Comparison of ENCODE assay signal across 7 cellular contexts in genomic region chr13:36420437-36420891, GRCh38. TPM values are rescaled to one million over a fixed set of nuclear protein-coding genes. Genes with fewer than 3 reads are reported as not detected.
A peak's percentile ranks its signal among the peaks of the same experiment; 100 is the strongest.
DNase-seq lines count a peak whose midpoint lies in the region; ATAC-seq, FAIRE-seq and TF ChIP-seq lines count a peak whose summit lies in the region.

No MANE protein-coding gene starts in this region.

- no peak overlapping the region for H3K4me3 ChIP-seq in SU-DHL-6 (ENCODE audit: insufficient read depth, low read length, poor library complexity, severe bottlenecking)
- no peak overlapping the region for H3K4me3 ChIP-seq in heart right ventricle

- H3K9me3 Mint-ChIP-seq in activated naive CD8-positive, alpha-beta T cell treated with anti-CD3 and anti-CD28 coated beads, Interleukin-2, amount 10 ng/mL, durations not matched to agents 7 days and 5 days = peaks cover 4% of the 10 kb centered on the region

- H3K4me3 Mint-ChIP-seq in activated naive CD8-positive, alpha-beta T cell treated with anti-CD3 and anti-CD28 coated beads, Interleukin-2, amount 10 ng/mL, durations not matched to agents 7 days and 5 days = peak overlapping the region; percentile 60

- peak; percentile 76 for FAIRE-seq in GM12892 (lab: Jason Lieb, UNC)

- peaks cover 57% of the 10 kb centered on the region for H3K27me3 Mint-ChIP-seq in activated naive CD8-positive, alpha-beta T cell treated with anti-CD3 and anti-CD28 coated beads, Interleukin-2, amount 10 ng/mL, durations not matched to agents 7 days and 5 days

- intact Hi-C loops in heart right ventricle (cut with DNase I) = loop anchor here in 5 of 10 donors (5.0 to 10.0 kb wide), 3 partner anchors 314 to 564 kb away; no protein-coding TSS in a partner anchor

- H3K9ac ChIP-seq in SU-DHL-6 (ENCODE audit: low read length) = no peak overlapping the region

- H3K4me1 ChIP-seq in heart right ventricle = peaks cover 0 to 19% (median 0%) of the 10 kb centered on the region in 9 donors

- H3K27ac ChIP-seq in SU-DHL-6 (ENCODE audit: low read depth, low read length) = no peak overlapping the region
- no peak overlapping the region for H3K27ac ChIP-seq in heart right ventricle

- TF ChIP-seq CTCF in SU-DHL-6 (IDR thresholded peaks at IDR 0.05; ENCODE audit: insufficient read depth, low read length, poor library complexity, severe bottlenecking) (peak; percentile 87), heart right ventricle (IDR thresholded peaks at IDR 0.05) (peak; percentile 73 to 92 (median 87))

- no peaks in the 10 kb centered on the region for H3K79me2 ChIP-seq in SU-DHL-6 (ENCODE audit: insufficient read depth, low read length)

- H3K27me3 ChIP-seq in SU-DHL-6 (ENCODE audit: low read length) (no peaks in the 10 kb centered on the region), heart right ventricle (peaks cover 0 to 22% (median 0%) of the 10 kb centered on the region in 7 donors)

- H3K4me1 Mint-ChIP-seq in activated naive CD8-positive, alpha-beta T cell treated with anti-CD3 and anti-CD28 coated beads, Interleukin-2, amount 10 ng/mL, durations not matched to agents 7 days and 5 days = peaks cover 25% of the 10 kb centered on the region

- H3F3A ChIP-seq in SU-DHL-6 (ENCODE audit: insufficient read depth) = no peaks in the 10 kb centered on the region

- no peaks in the 10 kb centered on the region for H3K9me2 ChIP-seq in SU-DHL-6 (replicated peaks; ENCODE audit: insufficient read depth, low read length)

- no peaks in the 10 kb centered on the region for H3K36me3 Mint-ChIP-seq in activated naive CD8-positive, alpha-beta T cell treated with anti-CD3 and anti-CD28 coated beads, Interleukin-2, amount 10 ng/mL, durations not matched to agents 7 days and 5 days

- H3K4me2 ChIP-seq in SU-DHL-6 (ENCODE audit: low read depth, low read length, poor library complexity, severe bottlenecking) = no peak overlapping the region

- POLR2A ChIA-PET in activated naive CD8-positive, alpha-beta T cell treated with anti-CD3 and anti-CD28 coated beads, Interleukin-2, amount 10 ng/mL, durations not matched to agents 7 days and 5 days (lab: Charles Lee) = no interaction called here

- DNase-seq in GM12892 (ENCODE audit: insufficient read length) (peak; percentile 24), NCI-H1105 treated with DMSO at 0.1 percent for 48 hours (lab: John Stamatoyannopoulos, UW) (peak; percentile 45), heart right ventricle (peak; percentile 30 to 64), retina (peak; percentile 84)
- DNase-seq in activated naive CD8-positive, alpha-beta T cell treated with anti-CD3 and anti-CD28 coated beads, Interleukin-2, amount 10 ng/mL, durations not matched to agents 7 days and 5 days = peak; percentile 65

- H3K36me3 ChIP-seq in SU-DHL-6 (ENCODE audit: low read length) = no peaks in the 10 kb centered on the region
- H3K36me3 ChIP-seq in heart right ventricle = no peaks in the 10 kb centered on the region

- no peaks in the 10 kb centered on the region for H3K9me3 ChIP-seq in SU-DHL-6 (ENCODE audit: insufficient read depth, low read length)
- H3K9me3 ChIP-seq in heart right ventricle = peaks cover 0 to 16% (median 5%) of the 10 kb centered on the region in 11 donors

- WGBS in heart right ventricle, 2 donors = 39 to 41% methylated on average over 6 of the region's 6 CpGs

- no peak for TF ChIP-seq POLR2A in GM12892 (IDR thresholded peaks at IDR 0.05; ENCODE audit: low read depth, low read length)

- no peak overlapping the region for H2AFZ ChIP-seq in SU-DHL-6 (ENCODE audit: low read depth, low read length, severe bottlenecking)

- no peaks in the 10 kb centered on the region for H4K20me1 ChIP-seq in SU-DHL-6 (ENCODE audit: low read depth, low read length)

- peak overlapping the region; percentile 34 for H3K27ac Mint-ChIP-seq in activated naive CD8-positive, alpha-beta T cell treated with anti-CD3 and anti-CD28 coated beads, Interleukin-2, amount 10 ng/mL, durations not matched to agents 7 days and 5 days

- ATAC-seq in HG02623 (IDR thresholded peaks at IDR 0.05; ENCODE audit: unreplicated experiment) (peak; percentile 59), heart right ventricle (peak; percentile 55 to 77 (median 69))
- ATAC-seq in activated naive CD8-positive, alpha-beta T cell treated with anti-CD3 and anti-CD28 coated beads, Interleukin-2, amount 10 ng/mL, durations not matched to agents 7 days and 5 days (ENCODE audit: low read depth) = peak; percentile 86

RNA-seq across cellular contexts. Expression of gene CCNA1, which starts 11.8 kb away (rescaled TPM):
- not detected for polyA plus RNA-seq in GM12892 (2012; ENCODE audit: missing spikeins)
- total RNA-seq in activated naive CD8-positive, alpha-beta T cell treated with anti-CD3 and anti-CD28 coated beads, Interleukin-2, amount 10 ng/mL, durations not matched to agents 7 days and 5 days = under 1 TPM; 0.28 to 0.62 TPM
- total RNA-seq in heart right ventricle = 1 to 10 TPM in 1 of 10 donors, under 1 TPM in 6, not detected in 3; 0.20 to 1.1 (median 0.41) TPM
- under 1 TPM; 0.22 to 0.29 TPM for polyA plus RNA-seq in heart right ventricle

Comparison
In these comparisons a context has a peak if more than half of its experiments do, and no peak if none do; other contexts are left out.
1. DNase-seq: peak in every context shown above with its lines; median percentile 84 in retina; 65 in activated naive CD8-positive, alpha-beta T cell treated with anti-CD3 and anti-CD28 coated beads, Interleukin-2, amount 10 ng/mL, durations not matched to agents 7 days and 5 days; 47 in heart right ventricle; 45 in NCI-H1105 treated with DMSO at 0.1 percent for 48 hours; 24 in GM12892.